In genomic region chr12:57620245-57620935, GRCh38 we compare ENCODE assay signal across 9 cellular contexts. TPM values are rescaled to one million over a fixed set of nuclear protein-coding genes. Genes with fewer than 3 reads are reported as not detected.
DNase-seq lines count a peak whose midpoint lies in the region; ATAC-seq and TF ChIP-seq lines count a peak whose summit lies in the region.
"Had no signal": no experiment of that assay in that cellular context is flagged by ENCODE, and none has a peak within 500 bp of the region (broad histone marks: within the 10 kb centered on the region; RNA-seq: fewer than 3 reads in every experiment).

No MANE protein-coding gene starts in this region.

- H3K9ac ChIP-seq in ES-I3 (ENCODE audit: low read depth, low read length): peak overlapping the region; percentile 37; the same call in 1 of the 2 replicates

- TF ChIP-seq CTCF in CD4-positive, alpha-beta T cell (IDR thresholded peaks at IDR 0.05): no peak

- TF ChIP-seq POLR2A in GM18505 (IDR thresholded peaks at IDR 0.05; ENCODE audit: borderline replicate concordance, extremely low read depth, insufficient read depth, insufficient read length): no peak

- H3K4me3 Mint-ChIP-seq in CD4-positive, alpha-beta T cell: peak overlapping the region; percentile 80
- peak overlapping the region; percentile 66 for H3K4me3 Mint-ChIP-seq in activated naive CD8-positive, alpha-beta T cell treated with anti-CD3 and anti-CD28 coated beads for 36 hours
- H3K4me3 Mint-ChIP-seq in naive B cell: peak overlapping the region; percentile 56 to 92 (median 87)

- H3K27ac Mint-ChIP-seq in CD4-positive, alpha-beta T cell: no peak overlapping the region
- no peak overlapping the region for H3K27ac Mint-ChIP-seq in activated naive CD8-positive, alpha-beta T cell treated with anti-CD3 and anti-CD28 coated beads for 36 hours
- H3K27ac Mint-ChIP-seq in naive B cell: peak overlapping the region in 2 of 6 donors; percentile 26 to 57

- peaks cover 33% of the 10 kb centered on the region for H3K4me1 Mint-ChIP-seq in CD4-positive, alpha-beta T cell (ENCODE audit: low read depth)
- H3K4me1 Mint-ChIP-seq in activated naive CD8-positive, alpha-beta T cell treated with anti-CD3 and anti-CD28 coated beads for 36 hours: peaks cover 16% of the 10 kb centered on the region
- H3K4me1 Mint-ChIP-seq in naive B cell: peaks cover 31 to 57% (median 44%) of the 10 kb centered on the region in 3 donors

- no peak for ATAC-seq in CD4-positive, alpha-beta T cell (ENCODE audit: poor library complexity)
- ATAC-seq in naive B cell (ENCODE audit: low read depth in 2 of 2): peak in 1 of 2 donors; percentile 2
- ATAC-seq in GM18505 (IDR thresholded peaks at IDR 0.05; ENCODE audit: unreplicated experiment): no peak
- ATAC-seq in GM19328 (IDR thresholded peaks at IDR 0.05; ENCODE audit: unreplicated experiment): no peak

- no peak overlapping the region for H3K27ac ChIP-seq in CD4-positive, alpha-beta T cell (ENCODE audit: low read depth, low read length)
- H3K27ac ChIP-seq: esophagus squamous epithelium had no signal

- H3K36me3 Mint-ChIP-seq in CD4-positive, alpha-beta T cell (ENCODE audit: low read depth): no peaks in the 10 kb centered on the region
- H3K36me3 Mint-ChIP-seq in activated naive CD8-positive, alpha-beta T cell treated with anti-CD3 and anti-CD28 coated beads for 36 hours: no peaks in the 10 kb centered on the region
- no peaks in the 10 kb centered on the region for H3K36me3 Mint-ChIP-seq in naive B cell

- no peaks in the 10 kb centered on the region for H3K9me3 Mint-ChIP-seq in CD4-positive, alpha-beta T cell
- no peaks in the 10 kb centered on the region for H3K9me3 Mint-ChIP-seq in activated naive CD8-positive, alpha-beta T cell treated with anti-CD3 and anti-CD28 coated beads for 36 hours
- H3K9me3 Mint-ChIP-seq in naive B cell: no peaks in the 10 kb centered on the region

- intact Hi-C loops in CD4-positive, alpha-beta T cell (cut with DNase I, micrococcal nuclease): loop anchor here in 1 of 2 experiments (2.0 kb wide), 1 partner anchor 162 kb away; the partner anchor contains the start of gene GLI1
- intact Hi-C loops in posterior cingulate gyrus (cut with DNase I): no loop called here

- peaks cover 3% of the 10 kb centered on the region; the same call in 1 of the 2 replicates for H3K4me1 ChIP-seq in ES-I3 (ENCODE audit: insufficient read depth, low read length)

- no peaks in the 10 kb centered on the region for H3K36me3 ChIP-seq in ES-I3 (ENCODE audit: insufficient read depth, low read length)

- peaks cover 85% of the 10 kb centered on the region for H3K27me3 ChIP-seq in CD4-positive, alpha-beta T cell (ENCODE audit: control insufficient read depth, insufficient read depth, low read length)

- POLR2A ChIA-PET in CD4-positive, alpha-beta T cell (lab: Charles Lee): interaction anchor here (0.7 to 1.8 kb wide), 6 partner anchors 15 to 161 kb away, joined by 3 to 7 read pairs (median 3); partner anchors contain the start of genes DCTN2, GLI1 and PIP4K2C

- H3K27me3 Mint-ChIP-seq in CD4-positive, alpha-beta T cell: peaks cover 100% of the 10 kb centered on the region
- peaks cover 87% of the 10 kb centered on the region for H3K27me3 Mint-ChIP-seq in activated naive CD8-positive, alpha-beta T cell treated with anti-CD3 and anti-CD28 coated beads for 36 hours
- H3K27me3 Mint-ChIP-seq in naive B cell: peaks cover 69 to 98% (median 98%) of the 10 kb centered on the region in 3 donors

- H3K9me3 ChIP-seq in CD4-positive, alpha-beta T cell (ENCODE audit: control insufficient read depth, low read length): no peaks in the 10 kb centered on the region
- no peaks in the 10 kb centered on the region for H3K9me3 ChIP-seq in ES-I3 (ENCODE audit: control insufficient read depth, insufficient read depth, low read length)
- H3K9me3 ChIP-seq: esophagus squamous epithelium had no signal

- CTCF ChIA-PET in CD4-positive, alpha-beta T cell (lab: Charles Lee): interaction anchor here (1.0 to 3.6 kb wide), 5 partner anchors 12 to 161 kb away, joined by 3 to 36 read pairs (median 6); partner anchors contain the start of genes B4GALNT1 and GLI1

- DNase-seq in CD4-positive, alpha-beta T cell: no peak
- no peak for DNase-seq in activated naive CD8-positive, alpha-beta T cell treated with anti-CD3 and anti-CD28 coated beads for 36 hours
- DNase-seq in naive B cell: no peak
- DNase-seq in posterior cingulate gyrus: no peak
- no peak for DNase-seq in GM03348 (ENCODE audit: low spot score)
- DNase-seq: esophagus squamous epithelium had no signal

RNA-seq across cellular contexts. Expression of gene ARHGEF25, which starts 9.2 kb away (rescaled TPM):
- total RNA-seq in CD4-positive, alpha-beta T cell: under 1 TPM; 0.25 to 0.27 TPM
- total RNA-seq in activated naive CD8-positive, alpha-beta T cell treated with anti-CD3 and anti-CD28 coated beads for 36 hours: 1 to 10 TPM; 1.9 to 2.2 TPM
- polyA plus RNA-seq in naive B cell (ENCODE audit: low read depth in 6 of 6): not detected

RNA-seq across cellular contexts. Expression of gene B4GALNT1, which starts 12.6 kb away (rescaled TPM):
- total RNA-seq in CD4-positive, alpha-beta T cell: not detected
- total RNA-seq in activated naive CD8-positive, alpha-beta T cell treated with anti-CD3 and anti-CD28 coated beads for 36 hours: 1 to 10 TPM; 1.5 TPM
- not detected for polyA plus RNA-seq in naive B cell (ENCODE audit: low read depth in 6 of 6)

RNA-seq across cellular contexts. Expression of gene DTX3, which starts 15.8 kb away (rescaled TPM):
- 10 to 100 TPM; 28.6 to 29.4 TPM for total RNA-seq in CD4-positive, alpha-beta T cell
- total RNA-seq in activated naive CD8-positive, alpha-beta T cell treated with anti-CD3 and anti-CD28 coated beads for 36 hours: 10 to 100 TPM; 18.9 to 20.2 TPM
- polyA plus RNA-seq in naive B cell (ENCODE audit: low read depth in 6 of 6): under 1 TPM in 5 of 6 donors, not detected in 1; 0.16 to 0.53 (median 0.29) TPM

RNA-seq across cellular contexts. Expression of gene PIP4K2C, which starts 29.4 kb away (rescaled TPM):
- total RNA-seq in CD4-positive, alpha-beta T cell: 10 to 100 TPM; 15.1 to 17.3 TPM
- total RNA-seq in activated naive CD8-positive, alpha-beta T cell treated with anti-CD3 and anti-CD28 coated beads for 36 hours: 10 to 100 TPM; 17.1 to 18.5 TPM
- polyA plus RNA-seq in naive B cell (ENCODE audit: low read depth in 6 of 6): 10 to 100 TPM; 15.8 to 42.0 (median 19.1) TPM
